In the genomic region with DNA sequence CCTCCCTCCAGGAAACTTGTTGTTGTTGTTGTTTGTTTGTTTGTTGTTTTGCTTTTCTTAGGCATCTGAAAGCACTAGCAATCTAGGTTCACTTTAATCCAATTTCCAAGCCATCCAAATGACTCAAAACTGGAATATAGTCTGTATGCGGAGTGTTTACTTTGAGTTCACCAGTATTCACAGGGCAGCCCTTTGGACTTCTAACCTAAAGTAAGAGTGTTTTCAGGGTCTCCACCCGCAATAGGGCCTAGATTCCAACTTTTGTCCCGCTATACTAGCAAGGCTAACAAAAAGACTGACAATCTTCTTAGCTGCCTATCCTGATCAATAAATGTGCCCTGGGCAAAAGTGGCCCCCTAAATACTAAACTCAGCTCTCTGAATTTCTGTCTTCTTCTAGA, we compare ENCODE assay signal across 39 cellular contexts.
"Had no signal": no experiment of that assay in that cellular context is flagged by ENCODE, and none has a peak within 500 bp of the region (broad histone marks: within the 10 kb centered on the region; RNA-seq: fewer than 3 reads in every experiment).

No MANE protein-coding gene starts in this region.

- FAIRE-seq: bronchial epithelial cell, TTC549 had no signal

- H3K27ac Mint-ChIP-seq: activated B cell treated with CpG ODN at 0.5 μM for 24 hours; activated CD4-positive, alpha-beta memory T cell treated with anti-CD3 and anti-CD28 coated beads for 36 hours; activated CD4-positive, alpha-beta T cell treated with anti-CD3 and anti-CD28 coated beads, Interleukin-2, amount 10 ng/mL, durations not matched to agents 24 days and 14 days; activated CD8-positive, alpha-beta T cell treated with anti-CD3 and anti-CD28 coated beads for 36 hours; activated naive CD4-positive, alpha-beta T cell treated with anti-CD3 and anti-CD28 coated beads, Interleukin-2, amount 10 ng/mL, durations not matched to agents 7 days and 5 days; activated naive CD4-positive, alpha-beta T cell treated with anti-CD3 and anti-CD28 coated beads, Interleukin-2, amount 50 U/mL, for 24 hours; activated naive CD8-positive, alpha-beta T cell; activated naive CD8-positive, alpha-beta T cell treated with anti-CD3 and anti-CD28 coated beads, Interleukin-2, amount 10 ng/mL, durations not matched to agents 7 days and 5 days; activated naive CD8-positive, alpha-beta T cell treated with anti-CD3 and anti-CD28 coated beads, Interleukin-2, amount 50 U/mL, for 24 hours; activated T-cell treated with anti-CD3 and anti-CD28 coated beads, Interleukin-2, amount 50 U/mL, for 72 hours; activated T-helper 1 cell treated with anti-CD3 and anti-CD28 coated beads, Interleukin-12 subunit alpha, Interleukin-12 subunit beta, Interleukin-2, Interleukin-4 antibody, amounts not matched to agents 30 ng/mL and 10 ng/mL and 1 ng/mL, durations not matched to agents 14 hours and 24 hours and 36 hours; activated T-helper 17 cell treated with anti-CD3 and anti-CD28 coated beads, Interleukin-2, amount 50 U/mL, for 72 hours; brain; T-helper 1 cell treated with Interleukin-12 subunit alpha and Interleukin-12 subunit beta and Interleukin-4 antibody, amounts not matched to agents 30 μg/mL and 1 μg/mL, for 36 hours; T-helper 2 cell treated with Interferon-gamma antibody and Interleukin-4, amounts not matched to agents 5 μg/mL and 100 μg/mL, for 36 hours had no signal

- ATAC-seq: activated CD8-positive, alpha-beta T cell treated with anti-CD3 and anti-CD28 coated beads for 36 hours; activated naive CD8-positive, alpha-beta T cell treated with anti-CD3 and anti-CD28 coated beads, Interleukin-2, amount 50 U/mL, for 24 hours; activated T-cell treated with anti-CD3 and anti-CD28 coated beads, Interleukin-2, amount 50 U/mL, for 4 hours; activated T-cell treated with anti-CD3 and anti-CD28 coated beads, Interleukin-2, amount 50 U/mL, for 72 hours; activated T-helper 17 cell treated with anti-CD3 and anti-CD28 coated beads, Interleukin-2, amount 50 U/mL, for 72 hours had no signal

- H3K9me3 Mint-ChIP-seq: activated B cell treated with CpG ODN at 0.5 μM for 24 hours; activated CD4-positive, alpha-beta memory T cell treated with anti-CD3 and anti-CD28 coated beads for 36 hours; activated CD4-positive, alpha-beta T cell treated with anti-CD3 and anti-CD28 coated beads, Interleukin-2, amount 10 ng/mL, durations not matched to agents 24 days and 14 days; activated CD8-positive, alpha-beta T cell treated with anti-CD3 and anti-CD28 coated beads for 36 hours; activated naive CD4-positive, alpha-beta T cell treated with anti-CD3 and anti-CD28 coated beads, Interleukin-2, amount 10 ng/mL, durations not matched to agents 7 days and 5 days; activated naive CD4-positive, alpha-beta T cell treated with anti-CD3 and anti-CD28 coated beads, Interleukin-2, amount 50 U/mL, for 24 hours; activated naive CD8-positive, alpha-beta T cell treated with anti-CD3 and anti-CD28 coated beads, Interleukin-2, amount 10 ng/mL, durations not matched to agents 7 days and 5 days; activated naive CD8-positive, alpha-beta T cell treated with anti-CD3 and anti-CD28 coated beads, Interleukin-2, amount 50 U/mL, for 24 hours; activated T-cell treated with anti-CD3 and anti-CD28 coated beads, Interleukin-2, amount 50 U/mL, for 4 hours; activated T-cell treated with anti-CD3 and anti-CD28 coated beads, Interleukin-2, amount 50 U/mL, for 72 hours; activated T-helper 1 cell treated with anti-CD3 and anti-CD28 coated beads, Interleukin-12 subunit alpha, Interleukin-12 subunit beta, Interleukin-2, Interleukin-4 antibody, amounts not matched to agents 30 ng/mL and 10 ng/mL and 1 ng/mL, durations not matched to agents 14 hours and 24 hours and 36 hours; activated T-helper 17 cell treated with anti-CD3 and anti-CD28 coated beads, Interleukin-2, amount 50 U/mL, for 72 hours; brain; central memory CD8-positive, alpha-beta T cell; T-helper 1 cell treated with Interleukin-12 subunit alpha and Interleukin-12 subunit beta and Interleukin-4 antibody, amounts not matched to agents 30 μg/mL and 1 μg/mL, for 36 hours; T-helper 2 cell treated with Interferon-gamma antibody and Interleukin-4, amounts not matched to agents 5 μg/mL and 100 μg/mL, for 36 hours had no signal

- H3K9me3 ChIP-seq: ascending aorta had no signal

- H3K36me3 Mint-ChIP-seq: activated CD4-positive, alpha-beta memory T cell treated with anti-CD3 and anti-CD28 coated beads for 36 hours; activated naive CD8-positive, alpha-beta T cell treated with anti-CD3 and anti-CD28 coated beads, Interleukin-2, amount 10 ng/mL, durations not matched to agents 7 days and 5 days had no signal

- H3K4me3 ChIP-seq: ascending aorta, cardiac muscle cell had no signal

- DNase-seq: activated B cell treated with CpG ODN at 0.5 μM for 24 hours; activated CD4-positive, alpha-beta memory T cell treated with anti-CD3 and anti-CD28 coated beads for 36 hours; activated CD4-positive, alpha-beta T cell treated with anti-CD3 and anti-CD28 coated beads for 4 hours; activated CD4-positive, alpha-beta T cell treated with anti-CD3 and anti-CD28 coated beads, Interleukin-2, amount 10 ng/mL, durations not matched to agents 24 days and 14 days; activated CD4-positive, alpha-beta T cell treated with anti-CD3 and anti-CD28 coated beads, Interleukin-2, amount 50 U/mL, for 1 hour; activated CD4-positive, alpha-beta T cell treated with anti-CD3 and anti-CD28 coated beads, Interleukin-2, amount 50 U/mL, for 4 hours; activated CD4-positive, CD25-positive, alpha-beta regulatory T cell treated with anti-CD3 and anti-CD28 coated beads, Interleukin-2, amount 50 U/mL, for 72 hours; activated CD8-positive, alpha-beta memory T cell treated with anti-CD3 and anti-CD28 coated beads, Interleukin-2, amount 50 U/mL, for 4 hours; activated CD8-positive, alpha-beta T cell treated with anti-CD3 and anti-CD28 coated beads for 36 hours; activated effector memory CD4-positive, alpha-beta T cell treated with Interleukin-2 at 50 U/mL for 16 hours; activated gamma-delta T cell; activated naive CD4-positive, alpha-beta T cell treated with anti-CD3 and anti-CD28 coated beads, Interleukin-2, amount 10 ng/mL, durations not matched to agents 7 days and 5 days; activated naive CD4-positive, alpha-beta T cell treated with Interleukin-2 at 50 U/mL for 16 hours; activated naive CD8-positive, alpha-beta T cell treated with anti-CD3 and anti-CD28 coated beads, Interleukin-2, amount 10 ng/mL, durations not matched to agents 7 days and 5 days; activated naive CD8-positive, alpha-beta T cell treated with anti-CD3 and anti-CD28 coated beads, Interleukin-2, amount 50 U/mL, for 24 hours; activated T-cell treated with anti-CD3 and anti-CD28 coated beads for 4 hours; activated T-cell treated with anti-CD3 and anti-CD28 coated beads, Interleukin-2, amount 50 U/mL, for 1 hour; activated T-cell treated with anti-CD3 and anti-CD28 coated beads, Interleukin-2, amount 50 U/mL, for 4 hours; activated T-cell treated with anti-CD3 and anti-CD28 coated beads, Interleukin-2, amount 50 U/mL, for 72 hours; amygdala; anterior cingulate cortex; caudate nucleus; cerebellar nuclear complex; T-helper 1 cell; T-helper 2 cell; T-helper 9 cell had no signal

- H3K27ac ChIP-seq: ascending aorta, cardiac muscle cell, VCaP had no signal

- H3K27me3 Mint-ChIP-seq: activated B cell treated with CpG ODN at 0.5 μM for 24 hours; activated CD4-positive, alpha-beta memory T cell treated with anti-CD3 and anti-CD28 coated beads for 36 hours; activated CD4-positive, alpha-beta T cell treated with anti-CD3 and anti-CD28 coated beads, Interleukin-2, amount 10 ng/mL, durations not matched to agents 24 days and 14 days; activated CD8-positive, alpha-beta T cell treated with anti-CD3 and anti-CD28 coated beads for 36 hours; activated naive CD4-positive, alpha-beta T cell treated with anti-CD3 and anti-CD28 coated beads, Interleukin-2, amount 10 ng/mL, durations not matched to agents 7 days and 5 days; activated naive CD4-positive, alpha-beta T cell treated with anti-CD3 and anti-CD28 coated beads, Interleukin-2, amount 50 U/mL, for 24 hours; activated naive CD8-positive, alpha-beta T cell; activated naive CD8-positive, alpha-beta T cell treated with anti-CD3 and anti-CD28 coated beads, Interleukin-2, amount 10 ng/mL, durations not matched to agents 7 days and 5 days; activated naive CD8-positive, alpha-beta T cell treated with anti-CD3 and anti-CD28 coated beads, Interleukin-2, amount 50 U/mL, for 24 hours; activated T-helper 17 cell treated with anti-CD3 and anti-CD28 coated beads, Interleukin-2, amount 50 U/mL, for 72 hours; brain; central memory CD8-positive, alpha-beta T cell had no signal

- H3K4me3 Mint-ChIP-seq: activated B cell treated with CpG ODN at 0.5 μM for 24 hours; activated CD4-positive, alpha-beta memory T cell treated with anti-CD3 and anti-CD28 coated beads for 36 hours; activated CD4-positive, alpha-beta T cell treated with anti-CD3 and anti-CD28 coated beads, Interleukin-2, amount 10 ng/mL, durations not matched to agents 24 days and 14 days; activated CD8-positive, alpha-beta T cell treated with anti-CD3 and anti-CD28 coated beads for 36 hours; activated naive CD4-positive, alpha-beta T cell treated with anti-CD3 and anti-CD28 coated beads, Interleukin-2, amount 10 ng/mL, durations not matched to agents 7 days and 5 days; activated naive CD4-positive, alpha-beta T cell treated with anti-CD3 and anti-CD28 coated beads, Interleukin-2, amount 50 U/mL, for 24 hours; activated naive CD8-positive, alpha-beta T cell; activated naive CD8-positive, alpha-beta T cell treated with anti-CD3 and anti-CD28 coated beads, Interleukin-2, amount 10 ng/mL, durations not matched to agents 7 days and 5 days; activated naive CD8-positive, alpha-beta T cell treated with anti-CD3 and anti-CD28 coated beads, Interleukin-2, amount 50 U/mL, for 24 hours; activated T-cell treated with anti-CD3 and anti-CD28 coated beads, Interleukin-2, amount 50 U/mL, for 4 hours; activated T-cell treated with anti-CD3 and anti-CD28 coated beads, Interleukin-2, amount 50 U/mL, for 72 hours; activated T-helper 1 cell treated with anti-CD3 and anti-CD28 coated beads, Interleukin-12 subunit alpha, Interleukin-12 subunit beta, Interleukin-2, Interleukin-4 antibody, amounts not matched to agents 30 ng/mL and 10 ng/mL and 1 ng/mL, durations not matched to agents 14 hours and 24 hours and 36 hours; activated T-helper 17 cell treated with anti-CD3 and anti-CD28 coated beads, Interleukin-2, amount 50 U/mL, for 72 hours; brain; central memory CD8-positive, alpha-beta T cell; T-helper 1 cell treated with Interleukin-12 subunit alpha and Interleukin-12 subunit beta and Interleukin-4 antibody, amounts not matched to agents 30 μg/mL and 1 μg/mL, for 36 hours; T-helper 2 cell treated with Interferon-gamma antibody and Interleukin-4, amounts not matched to agents 5 μg/mL and 100 μg/mL, for 36 hours had no signal
